In the genomic region with DNA sequence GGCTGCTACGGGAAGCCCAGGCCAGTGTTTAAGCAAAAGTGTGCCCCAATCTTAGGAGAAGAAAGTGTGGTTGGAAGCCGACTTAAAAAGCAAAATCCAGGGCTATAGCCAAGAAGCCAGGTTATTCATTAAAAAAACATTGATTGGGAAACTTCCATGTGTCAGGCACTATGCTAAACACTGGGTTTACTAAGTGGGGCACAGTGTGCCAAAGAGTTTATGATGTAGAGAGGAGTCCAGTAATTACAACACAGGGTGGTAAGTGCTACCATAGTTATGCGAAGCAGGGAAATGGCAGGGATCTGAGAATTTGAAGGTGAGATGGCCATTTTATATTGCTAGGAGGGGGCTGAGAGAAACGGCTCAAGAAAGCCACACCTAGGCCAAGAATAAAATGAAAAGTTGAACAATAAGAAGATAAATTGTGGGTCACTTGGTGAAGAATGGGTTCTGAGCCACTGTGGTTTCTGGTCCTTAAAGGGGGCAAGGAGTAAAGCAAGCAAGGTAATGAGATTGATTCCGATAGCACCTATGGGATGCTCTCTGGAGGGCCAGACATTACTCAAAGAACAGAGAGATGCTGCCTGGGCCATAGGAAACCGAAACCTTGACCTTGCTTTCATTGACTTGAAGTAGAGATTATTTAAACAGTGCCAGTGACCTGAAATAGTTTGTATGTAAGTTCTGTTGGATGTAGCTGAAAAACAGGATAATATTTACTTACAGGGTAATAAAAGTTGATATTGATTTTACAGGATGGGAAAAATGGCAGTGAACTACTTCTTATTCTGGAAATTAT, we compare ENCODE assay signal across 1 cellular context.
TF ChIP-seq lines count a peak whose summit lies in the region.

No MANE protein-coding gene starts in this region.

TF ChIP-seq in GM23338, 12 proteins besides CTCF, POLR2A, EP300 and RAD21 (continued from another document):
- TF ChIP-seq, protein P1, sequence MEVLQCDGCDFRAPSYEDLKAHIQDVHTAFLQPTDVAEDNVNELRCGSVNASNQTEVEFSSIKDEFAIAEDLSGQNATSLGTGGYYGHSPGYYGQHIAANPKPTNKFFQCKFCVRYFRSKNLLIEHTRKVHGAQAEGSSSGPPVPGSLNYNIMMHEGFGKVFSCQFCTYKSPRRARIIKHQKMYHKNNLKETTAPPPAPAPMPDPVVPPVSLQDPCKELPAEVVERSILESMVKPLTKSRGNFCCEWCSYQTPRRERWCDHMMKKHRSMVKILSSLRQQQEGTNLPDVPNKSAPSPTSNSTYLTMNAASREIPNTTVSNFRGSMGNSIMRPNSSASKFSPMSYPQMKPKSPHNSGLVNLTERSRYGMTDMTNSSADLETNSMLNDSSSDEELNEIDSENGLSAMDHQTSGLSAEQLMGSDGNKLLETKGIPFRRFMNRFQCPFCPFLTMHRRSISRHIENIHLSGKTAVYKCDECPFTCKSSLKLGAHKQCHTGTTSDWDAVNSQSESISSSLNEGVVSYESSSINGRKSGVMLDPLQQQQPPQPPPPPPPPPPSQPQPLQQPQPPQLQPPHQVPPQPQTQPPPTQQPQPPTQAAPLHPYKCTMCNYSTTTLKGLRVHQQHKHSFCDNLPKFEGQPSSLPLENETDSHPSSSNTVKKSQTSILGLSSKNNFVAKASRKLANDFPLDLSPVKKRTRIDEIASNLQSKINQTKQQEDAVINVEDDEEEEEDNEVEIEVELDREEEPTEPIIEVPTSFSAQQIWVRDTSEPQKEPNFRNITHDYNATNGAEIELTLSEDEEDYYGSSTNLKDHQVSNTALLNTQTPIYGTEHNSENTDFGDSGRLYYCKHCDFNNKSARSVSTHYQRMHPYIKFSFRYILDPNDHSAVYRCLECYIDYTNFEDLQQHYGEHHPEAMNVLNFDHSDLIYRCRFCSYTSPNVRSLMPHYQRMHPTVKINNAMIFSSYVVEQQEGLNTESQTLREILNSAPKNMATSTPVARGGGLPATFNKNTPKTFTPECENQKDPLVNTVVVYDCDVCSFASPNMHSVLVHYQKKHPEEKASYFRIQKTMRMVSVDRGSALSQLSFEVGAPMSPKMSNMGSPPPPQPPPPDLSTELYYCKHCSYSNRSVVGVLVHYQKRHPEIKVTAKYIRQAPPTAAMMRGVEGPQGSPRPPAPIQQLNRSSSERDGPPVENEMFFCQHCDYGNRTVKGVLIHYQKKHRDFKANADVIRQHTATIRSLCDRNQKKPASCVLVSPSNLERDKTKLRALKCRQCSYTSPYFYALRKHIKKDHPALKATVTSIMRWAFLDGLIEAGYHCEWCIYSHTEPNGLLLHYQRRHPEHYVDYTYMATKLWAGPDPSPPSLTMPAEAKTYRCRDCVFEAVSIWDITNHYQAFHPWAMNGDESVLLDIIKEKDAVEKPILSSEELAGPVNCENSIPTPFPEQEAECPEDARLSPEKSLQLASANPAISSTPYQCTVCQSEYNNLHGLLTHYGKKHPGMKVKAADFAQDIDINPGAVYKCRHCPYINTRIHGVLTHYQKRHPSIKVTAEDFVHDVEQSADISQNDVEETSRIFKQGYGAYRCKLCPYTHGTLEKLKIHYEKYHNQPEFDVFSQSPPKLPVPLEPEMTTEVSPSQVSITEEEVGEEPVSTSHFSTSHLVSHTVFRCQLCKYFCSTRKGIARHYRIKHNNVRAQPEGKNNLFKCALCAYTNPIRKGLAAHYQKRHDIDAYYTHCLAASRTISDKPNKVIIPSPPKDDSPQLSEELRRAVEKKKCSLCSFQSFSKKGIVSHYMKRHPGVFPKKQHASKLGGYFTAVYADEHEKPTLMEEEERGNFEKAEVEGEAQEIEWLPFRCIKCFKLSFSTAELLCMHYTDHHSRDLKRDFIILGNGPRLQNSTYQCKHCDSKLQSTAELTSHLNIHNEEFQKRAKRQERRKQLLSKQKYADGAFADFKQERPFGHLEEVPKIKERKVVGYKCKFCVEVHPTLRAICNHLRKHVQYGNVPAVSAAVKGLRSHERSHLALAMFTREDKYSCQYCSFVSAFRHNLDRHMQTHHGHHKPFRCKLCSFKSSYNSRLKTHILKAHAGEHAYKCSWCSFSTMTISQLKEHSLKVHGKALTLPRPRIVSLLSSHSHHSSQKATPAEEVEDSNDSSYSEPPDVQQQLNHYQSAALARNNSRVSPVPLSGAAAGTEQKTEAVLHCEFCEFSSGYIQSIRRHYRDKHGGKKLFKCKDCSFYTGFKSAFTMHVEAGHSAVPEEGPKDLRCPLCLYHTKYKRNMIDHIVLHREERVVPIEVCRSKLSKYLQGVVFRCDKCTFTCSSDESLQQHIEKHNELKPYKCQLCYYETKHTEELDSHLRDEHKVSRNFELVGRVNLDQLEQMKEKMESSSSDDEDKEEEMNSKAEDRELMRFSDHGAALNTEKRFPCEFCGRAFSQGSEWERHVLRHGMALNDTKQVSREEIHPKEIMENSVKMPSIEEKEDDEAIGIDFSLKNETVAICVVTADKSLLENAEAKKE (CRISPR knock-in tag; IDR thresholded peaks at IDR 0.05), result no peak
- TF ChIP-seq ZNF114 (CRISPR knock-in tag; IDR thresholded peaks at IDR 0.05) (no peak), NANOG (IDR thresholded peaks at IDR 0.05; ENCODE audit: borderline replicate concordance) (no peak), JUNB (IDR thresholded peaks at IDR 0.05; ENCODE audit: unreplicated experiment) (no peak), EZH2phosphoT487 (IDR thresholded peaks at IDR 0.05; ENCODE audit: unreplicated experiment) (no peak), EZH2 (IDR thresholded peaks at IDR 0.05; ENCODE audit: low read depth, unreplicated experiment) (no peak), CREB1 (CRISPR knock-in tag; IDR thresholded peaks at IDR 0.05; ENCODE audit: low read depth) (no peak), ZNF331 (CRISPR knock-in tag; IDR thresholded peaks at IDR 0.05; ENCODE audit: low read depth) (no peak), STAT1 (IDR thresholded peaks at IDR 0.05; ENCODE audit: unreplicated experiment) (no peak)
- TF ChIP-seq, protein P2, sequence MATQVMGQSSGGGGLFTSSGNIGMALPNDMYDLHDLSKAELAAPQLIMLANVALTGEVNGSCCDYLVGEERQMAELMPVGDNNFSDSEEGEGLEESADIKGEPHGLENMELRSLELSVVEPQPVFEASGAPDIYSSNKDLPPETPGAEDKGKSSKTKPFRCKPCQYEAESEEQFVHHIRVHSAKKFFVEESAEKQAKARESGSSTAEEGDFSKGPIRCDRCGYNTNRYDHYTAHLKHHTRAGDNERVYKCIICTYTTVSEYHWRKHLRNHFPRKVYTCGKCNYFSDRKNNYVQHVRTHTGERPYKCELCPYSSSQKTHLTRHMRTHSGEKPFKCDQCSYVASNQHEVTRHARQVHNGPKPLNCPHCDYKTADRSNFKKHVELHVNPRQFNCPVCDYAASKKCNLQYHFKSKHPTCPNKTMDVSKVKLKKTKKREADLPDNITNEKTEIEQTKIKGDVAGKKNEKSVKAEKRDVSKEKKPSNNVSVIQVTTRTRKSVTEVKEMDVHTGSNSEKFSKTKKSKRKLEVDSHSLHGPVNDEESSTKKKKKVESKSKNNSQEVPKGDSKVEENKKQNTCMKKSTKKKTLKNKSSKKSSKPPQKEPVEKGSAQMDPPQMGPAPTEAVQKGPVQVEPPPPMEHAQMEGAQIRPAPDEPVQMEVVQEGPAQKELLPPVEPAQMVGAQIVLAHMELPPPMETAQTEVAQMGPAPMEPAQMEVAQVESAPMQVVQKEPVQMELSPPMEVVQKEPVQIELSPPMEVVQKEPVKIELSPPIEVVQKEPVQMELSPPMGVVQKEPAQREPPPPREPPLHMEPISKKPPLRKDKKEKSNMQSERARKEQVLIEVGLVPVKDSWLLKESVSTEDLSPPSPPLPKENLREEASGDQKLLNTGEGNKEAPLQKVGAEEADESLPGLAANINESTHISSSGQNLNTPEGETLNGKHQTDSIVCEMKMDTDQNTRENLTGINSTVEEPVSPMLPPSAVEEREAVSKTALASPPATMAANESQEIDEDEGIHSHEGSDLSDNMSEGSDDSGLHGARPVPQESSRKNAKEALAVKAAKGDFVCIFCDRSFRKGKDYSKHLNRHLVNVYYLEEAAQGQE (IDR thresholded peaks at IDR 0.05; ENCODE audit: unreplicated experiment), result no peak
